Comparison of ENCODE assay signal across 11 cellular contexts in the genomic region with DNA sequence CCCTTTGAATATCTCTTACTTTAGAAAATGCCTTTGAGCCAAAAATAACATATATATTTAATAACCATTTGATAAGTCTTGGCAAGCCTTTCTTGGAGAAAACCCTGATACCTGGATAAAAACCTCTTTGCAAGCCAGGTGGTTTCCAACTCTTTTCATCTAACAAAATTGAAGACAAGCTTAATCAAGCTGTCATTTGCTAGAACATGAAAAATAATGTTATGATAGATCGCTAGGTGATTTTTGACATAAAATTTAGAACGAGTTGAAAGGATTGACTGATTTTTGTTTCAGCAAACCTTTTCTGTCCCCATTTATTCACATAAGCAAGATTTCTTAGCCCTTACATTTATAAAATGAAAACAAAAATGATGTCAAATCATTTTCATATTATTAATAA.
"Had no signal": no experiment of that assay in that cellular context is flagged by ENCODE, and none has a peak within 500 bp of the region (broad histone marks: within the 10 kb centered on the region; RNA-seq: fewer than 3 reads in every experiment).

No MANE protein-coding gene starts in this region.

- DNase-seq: GM23248, GOT3, H7, H9, HCEC 1CT, HFFc6 had no signal

- H3K9me3 ChIP-seq: HAP-1 had no signal

- ATAC-seq: GM23338, HCT116 had no signal

- H3K27ac ChIP-seq: GM23248 had no signal

- H3K36me3 ChIP-seq: HAP-1 had no signal

- H2AFZ ChIP-seq: GM23248, GM23338 had no signal

- H3K4me3 ChIP-seq: GM23248, GM23338, HAP-1 had no signal

- H3K4me2 ChIP-seq: GM23338 had no signal

- FAIRE-seq: H1, H54 had no signal

- H3K9ac ChIP-seq: GM23248 had no signal
